In the genomic region with DNA sequence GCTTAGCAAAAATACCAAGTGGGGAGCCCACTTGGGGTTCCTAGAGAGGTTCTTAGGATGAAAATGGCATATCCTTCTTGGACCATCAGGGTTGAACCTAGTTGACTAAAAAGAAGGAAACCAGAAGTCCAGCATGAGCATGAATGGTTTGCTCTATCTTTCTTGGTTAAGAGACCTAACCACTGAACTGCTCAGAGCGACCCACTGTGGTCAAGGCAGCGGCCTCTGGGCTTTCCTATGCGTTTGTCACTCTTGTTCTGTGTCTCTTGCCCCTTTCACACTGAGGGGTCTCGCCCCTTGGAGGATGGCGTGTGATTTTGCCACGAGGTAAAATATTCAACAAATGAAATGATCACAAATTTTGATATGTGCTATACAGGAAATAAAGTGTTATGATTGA, we compare ENCODE assay signal across 8 cellular contexts. TPM values are rescaled to one million over a fixed set of nuclear protein-coding genes. Genes with fewer than 3 reads are reported as not detected.
DNase-seq lines count a peak whose midpoint lies in the region; TF ChIP-seq lines count a peak whose summit lies in the region.

No MANE protein-coding gene starts in this region.

- H3K36me3 Mint-ChIP-seq in brain = no peaks in the 10 kb centered on the region

- POLR2A ChIA-PET in A673 (lab: Charles Lee; ENCODE audit: low non-redundant PET) = interaction anchor here (0.7 to 1.1 kb wide), 3 partner anchors 18 to 20 kb away, joined by 4 to 5 read pairs (median 5); a partner anchor contains a TSS

- H3K9ac ChIP-seq in HUES6 (ENCODE audit: low read length) (no peak overlapping the region), mucosa of stomach (ENCODE audit: low read length) (peak overlapping the region; percentile 51)

- H3K4me3 Mint-ChIP-seq in brain = no peak overlapping the region

- no peaks in the 10 kb centered on the region for H3K36me3 ChIP-seq in A673 (ENCODE audit: insufficient read depth, low read length, poor library complexity, severe bottlenecking)
- no peaks in the 10 kb centered on the region for H3K36me3 ChIP-seq in HUES6 (ENCODE audit: control insufficient read depth, insufficient read depth, low read length)
- no peaks in the 10 kb centered on the region for H3K36me3 ChIP-seq in mucosa of stomach (ENCODE audit: control insufficient read depth, insufficient read depth, low read length)

- H3K4me1 ChIP-seq in A673 (ENCODE audit: insufficient read depth, low read length, poor library complexity, severe bottlenecking) (peaks cover 27% of the 10 kb centered on the region), HUES6 (ENCODE audit: control insufficient read depth, insufficient read depth, low read length) (peaks cover 16% of the 10 kb centered on the region), mucosa of stomach (ENCODE audit: control insufficient read depth, insufficient read depth, low read length) (peaks cover 29% of the 10 kb centered on the region)

- BruUV-seq in A673 (replicated peaks; lab: Mats Ljungman, UMichigan) = no TSS peak

- H3K27me3 Mint-ChIP-seq in brain = peaks cover 8% of the 10 kb centered on the region

- CTCF ChIA-PET in A673 (lab: Charles Lee) = no interaction called here

- no peak for TF ChIP-seq CTCF in A673 (conservative IDR thresholded peaks at IDR 0.05; ENCODE audit: low read depth, low read length)
- TF ChIP-seq CTCF in brain (conservative IDR thresholded peaks at IDR 0.05) = no peak

- H3K4me3 ChIP-seq in A673 (ENCODE audit: low read depth, low read length, poor library complexity, severe bottlenecking) (peak overlapping the region; percentile 82), HUES6 (ENCODE audit: low read depth, low read length) (peak overlapping the region; percentile 77), mucosa of stomach (ENCODE audit: low read length) (no peak overlapping the region)

- H3K9me3 Mint-ChIP-seq in brain = no peaks in the 10 kb centered on the region

- intact Hi-C loops in A673 (cut with micrococcal nuclease; ENCODE audit: unreplicated experiment) = no loop called here

- H3K27ac ChIP-seq in A673 (ENCODE audit: low read depth, low read length, poor library complexity, severe bottlenecking) (no peak overlapping the region), HUES6 (ENCODE audit: low read depth, low read length) (no peak overlapping the region)

- no peaks in the 10 kb centered on the region for H3K27me3 ChIP-seq in A673 (replicated peaks; ENCODE audit: insufficient read depth, low read depth, low read length, poor library complexity)
- peaks cover 15% of the 10 kb centered on the region for H3K27me3 ChIP-seq in HUES6 (ENCODE audit: control insufficient read depth, insufficient read depth, low read length)
- no peaks in the 10 kb centered on the region for H3K27me3 ChIP-seq in mucosa of stomach (ENCODE audit: control insufficient read depth, insufficient read depth, low read length)

- peak overlapping the region; percentile 75 to 95 (median 93) for H3K27ac Mint-ChIP-seq in brain

- no peaks in the 10 kb centered on the region for H3K9me3 ChIP-seq in A673 (ENCODE audit: low read depth, low read length, poor library complexity, severe bottlenecking)
- no peaks in the 10 kb centered on the region for H3K9me3 ChIP-seq in HUES6 (ENCODE audit: control insufficient read depth, insufficient read depth, low read depth, low read length)
- no peaks in the 10 kb centered on the region for H3K9me3 ChIP-seq in mucosa of stomach (ENCODE audit: control insufficient read depth, low read length)

- DNase-seq in A673 (ENCODE audit: low spot score) (no peak), T-helper 9 cell (no peak), NOMO-1 treated with dmso at 0.1 percent for 144 hours (lab: John Stamatoyannopoulos, UW; ENCODE audit: unreplicated experiment) (no peak), medulla oblongata (ENCODE audit: extremely low spot score) (no peak)
- DNase-seq in activated CD8-positive, alpha-beta memory T cell treated with anti-CD3 and anti-CD28 coated beads, Interleukin-2, amount 50 U/mL, for 4 hours = no peak

- H3K4me1 Mint-ChIP-seq in brain = no peaks in the 10 kb centered on the region

RNA-seq across cellular contexts. Expression of a gene that starts 0.5 kb away (rescaled TPM):
- 3.7 TPM in 2 replicates for total RNA-seq in A673 (2021)
- polyA plus RNA-seq in brain (ENCODE audit: insufficient read depth, low read depth, low replicate concordance) = 8.7 TPM

RNA-seq across cellular contexts. Expression of a gene that starts 14.3 kb away (rescaled TPM):
- total RNA-seq in A673 (2021) = 19.4 and 25.3 TPM in 2 replicates
- 47.2 TPM for polyA plus RNA-seq in brain (ENCODE audit: insufficient read depth, low read depth, low replicate concordance)

RNA-seq across cellular contexts. Expression of a gene that starts 19.9 kb away (rescaled TPM):
- total RNA-seq in A673 (2021) = 209 and 230 TPM in 2 replicates
- polyA plus RNA-seq in brain (ENCODE audit: insufficient read depth, low read depth, low replicate concordance) = 55.1 TPM

RNA-seq across cellular contexts. Expression of a gene that starts 27.8 kb away (rescaled TPM):
- 41.3 and 51.0 TPM in 2 replicates for total RNA-seq in A673 (2021)
- 375 TPM for polyA plus RNA-seq in brain (ENCODE audit: insufficient read depth, low read depth, low replicate concordance)

RNA-seq across cellular contexts. Expression of a gene that starts 38.3 kb away (rescaled TPM):
- total RNA-seq in A673 (2021) = 47.1 and 50.0 TPM in 2 replicates
- polyA plus RNA-seq in brain (ENCODE audit: insufficient read depth, low read depth, low replicate concordance) = 34.2 TPM
